ENCODE assay signal across 1 cellular context in the genomic region with DNA sequence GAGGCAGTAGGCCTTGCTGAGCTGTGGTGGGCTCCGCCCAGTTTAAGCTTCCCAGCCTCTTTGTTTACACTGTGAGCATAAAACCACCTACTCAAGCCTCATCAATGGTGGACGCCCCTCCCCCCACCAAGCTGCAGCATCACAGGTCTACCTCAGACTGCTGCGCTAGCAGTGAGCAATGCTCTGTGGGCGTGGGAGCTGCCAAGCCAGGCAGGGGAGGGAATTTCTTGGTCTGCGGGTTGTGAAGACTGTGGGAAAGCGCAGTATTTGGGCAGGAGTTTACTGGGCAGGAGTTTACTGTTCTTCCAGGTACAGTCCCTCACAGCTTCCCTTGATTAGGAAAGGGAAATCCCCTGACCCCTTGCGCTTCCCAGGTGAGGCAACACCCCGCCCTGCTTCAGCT.
TF ChIP-seq lines count a peak whose summit lies in the region.

No MANE protein-coding gene starts in this region.

TF ChIP-seq in K562, 482 proteins besides CTCF, POLR2A, EP300 and RAD21 (continued from another document):
- no peak for TF ChIP-seq CTCFL (IDR thresholded peaks at IDR 0.05; ENCODE audit: borderline replicate concordance, insufficient read depth, low read depth, low read length, poor library complexity, severe bottlenecking)
- TF ChIP-seq BHLHE40 (IDR thresholded peaks at IDR 0.05; ENCODE audit: low read length): no peak
- TF ChIP-seq IRF2 (CRISPR knock-in tag; IDR thresholded peaks at IDR 0.05): no peak
- no peak; a peak in 1 of 4 replicates for TF ChIP-seq MAZ (CRISPR knock-in tag; conservative IDR thresholded peaks at IDR 0.05 in 1 of 2, IDR thresholded peaks at IDR 0.05 in 1 of 2)
- peak; percentile 77 for TF ChIP-seq EGR1 (conservative IDR thresholded peaks at IDR 0.05)
- TF ChIP-seq, protein P1, sequence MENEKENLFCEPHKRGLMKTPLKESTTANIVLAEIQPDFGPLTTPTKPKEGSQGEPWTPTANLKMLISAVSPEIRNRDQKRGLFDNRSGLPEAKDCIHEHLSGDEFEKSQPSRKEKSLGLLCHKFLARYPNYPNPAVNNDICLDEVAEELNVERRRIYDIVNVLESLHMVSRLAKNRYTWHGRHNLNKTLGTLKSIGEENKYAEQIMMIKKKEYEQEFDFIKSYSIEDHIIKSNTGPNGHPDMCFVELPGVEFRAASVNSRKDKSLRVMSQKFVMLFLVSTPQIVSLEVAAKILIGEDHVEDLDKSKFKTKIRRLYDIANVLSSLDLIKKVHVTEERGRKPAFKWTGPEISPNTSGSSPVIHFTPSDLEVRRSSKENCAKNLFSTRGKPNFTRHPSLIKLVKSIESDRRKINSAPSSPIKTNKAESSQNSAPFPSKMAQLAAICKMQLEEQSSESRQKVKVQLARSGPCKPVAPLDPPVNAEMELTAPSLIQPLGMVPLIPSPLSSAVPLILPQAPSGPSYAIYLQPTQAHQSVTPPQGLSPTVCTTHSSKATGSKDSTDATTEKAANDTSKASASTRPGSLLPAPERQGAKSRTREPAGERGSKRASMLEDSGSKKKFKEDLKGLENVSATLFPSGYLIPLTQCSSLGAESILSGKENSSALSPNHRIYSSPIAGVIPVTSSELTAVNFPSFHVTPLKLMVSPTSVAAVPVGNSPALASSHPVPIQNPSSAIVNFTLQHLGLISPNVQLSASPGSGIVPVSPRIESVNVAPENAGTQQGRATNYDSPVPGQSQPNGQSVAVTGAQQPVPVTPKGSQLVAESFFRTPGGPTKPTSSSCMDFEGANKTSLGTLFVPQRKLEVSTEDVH (IDR thresholded peaks at IDR 0.05; ENCODE audit: low read depth, partially characterized antibody): no peak
- no peak for TF ChIP-seq HSF4 (CRISPR knock-in tag; IDR thresholded peaks at IDR 0.05; ENCODE audit: borderline replicate concordance)
- TF ChIP-seq, protein P2, sequence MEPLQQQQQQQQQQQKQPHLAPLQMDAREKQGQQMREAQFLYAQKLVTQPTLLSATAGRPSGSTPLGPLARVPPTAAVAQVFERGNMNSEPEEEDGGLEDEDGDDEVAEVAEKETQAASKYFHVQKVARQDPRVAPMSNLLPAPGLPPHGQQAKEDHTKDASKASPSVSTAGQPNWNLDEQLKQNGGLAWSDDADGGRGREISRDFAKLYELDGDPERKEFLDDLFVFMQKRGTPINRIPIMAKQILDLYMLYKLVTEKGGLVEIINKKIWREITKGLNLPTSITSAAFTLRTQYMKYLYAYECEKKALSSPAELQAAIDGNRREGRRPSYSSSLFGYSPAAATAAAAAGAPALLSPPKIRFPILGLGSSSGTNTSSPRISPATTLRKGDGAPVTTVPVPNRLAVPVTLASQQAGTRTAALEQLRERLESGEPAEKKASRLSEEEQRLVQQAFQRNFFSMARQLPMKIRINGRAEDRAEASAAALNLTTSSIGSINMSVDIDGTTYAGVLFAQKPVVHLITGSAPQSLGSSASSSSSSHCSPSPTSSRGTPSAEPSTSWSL (CRISPR knock-in tag; IDR thresholded peaks at IDR 0.05; ENCODE audit: borderline replicate concordance): no peak
- TF ChIP-seq ZBTB34 (CRISPR knock-in tag; IDR thresholded peaks at IDR 0.05): no peak
- no peak for TF ChIP-seq BACH1 (tag; IDR thresholded peaks at IDR 0.05)
- TF ChIP-seq TRIM24 (IDR thresholded peaks at IDR 0.05): peak in 1 of 2 experiments; percentile 44; a peak in 1 of 4 replicates
- TF ChIP-seq ELF4 (CRISPR knock-in tag; IDR thresholded peaks at IDR 0.05): no peak
- no peak for TF ChIP-seq ZKSCAN3 (CRISPR knock-in tag; IDR thresholded peaks at IDR 0.05)
- no peak for TF ChIP-seq HDAC8 (tag; IDR thresholded peaks at IDR 0.05)
- TF ChIP-seq MAFK (IDR thresholded peaks at IDR 0.05; ENCODE audit: low read length): no peak
- TF ChIP-seq RBM39 (optimal IDR thresholded peaks at IDR 0.05; ENCODE audit: low read depth, low read length): no peak
- TF ChIP-seq NR2C2 (CRISPR knock-in tag; IDR thresholded peaks at IDR 0.05): no peak
- no peak for TF ChIP-seq NR2C2 (tag; IDR thresholded peaks at IDR 0.05)
